ENCODE assay signal across 10 cellular contexts in genomic region chr12:104736307-104736706, GRCh38.
A peak's percentile ranks its signal among the peaks of the same experiment; 100 is the strongest.
DNase-seq lines count a peak whose midpoint lies in the region; ATAC-seq and TF ChIP-seq lines count a peak whose summit lies in the region.
"Had no signal": no experiment of that assay in that cellular context is flagged by ENCODE, and none has a peak within 500 bp of the region (broad histone marks: within the 10 kb centered on the region; RNA-seq: fewer than 3 reads in every experiment).

No MANE protein-coding gene starts in this region.

- peak overlapping the region; percentile 69 for H2AFZ ChIP-seq in osteoblast (ENCODE audit: low read length)

- H3K4me2 ChIP-seq in osteoblast (ENCODE audit: insufficient read depth, low read length), result peak overlapping the region; percentile 41

- peak overlapping the region in 1 of 8 donors; percentile 23 for H3K4me3 Mint-ChIP-seq in CD4-positive, alpha-beta memory T cell

- H3K27me3 Mint-ChIP-seq in CD4-positive, alpha-beta memory T cell, result no peaks in the 10 kb centered on the region

- intact Hi-C loops in CD4-positive, alpha-beta memory T cell (cut with micrococcal nuclease), result no loop called here

- TF ChIP-seq CTCF in osteoblast (IDR thresholded peaks at IDR 0.05; ENCODE audit: extremely low read depth, low read depth, low read length), result no peak

- peaks cover 2% of the 10 kb centered on the region for H4K20me1 ChIP-seq in osteoblast (ENCODE audit: insufficient read depth, low read length)

- no peak overlapping the region for H3K27ac ChIP-seq in CD4-positive, alpha-beta memory T cell (ENCODE audit: low read depth, low read length)
- H3K27ac ChIP-seq in KOPT-K1 (ENCODE audit: low read depth, low read length, poor library complexity, severe bottlenecking) (peak overlapping the region; percentile 7), cingulate gyrus (ENCODE audit: low read depth, low read length) (peak overlapping the region; percentile 35), osteoblast (ENCODE audit: low read depth, low read length) (no peak overlapping the region)

- POLR2A ChIA-PET in CD4-positive, alpha-beta memory T cell (lab: Charles Lee; ENCODE audit: partially characterized antibody), result no interaction called here

- ATAC-seq in activated CD4-positive, CD25-positive, alpha-beta regulatory T cell treated with anti-CD3 and anti-CD28 coated beads, Interleukin-2, amount 50 U/mL, for 24 hours, result no peak
- ATAC-seq in GM21447 (IDR thresholded peaks at IDR 0.05; ENCODE audit: unreplicated experiment) (no peak), HG02759 (IDR thresholded peaks at IDR 0.05; ENCODE audit: unreplicated experiment) (no peak)

- H3K79me2 ChIP-seq in osteoblast (ENCODE audit: insufficient read depth, low read length), result no peaks in the 10 kb centered on the region

- no peak for DNase-seq in CD4-positive, alpha-beta memory T cell
- DNase-seq in osteoblast (ENCODE audit: insufficient read length, low spot score, missing footprints) (peak; percentile 97), NCI-H748 (lab: John Stamatoyannopoulos, UW; ENCODE audit: unreplicated experiment) (no peak)
- DNase-seq: activated CD8-positive, alpha-beta memory T cell treated with anti-CD3 and anti-CD28 coated beads, Interleukin-2, amount 50 U/mL, for 4 hours; stimulated activated naive CD4-positive, alpha-beta T cell had no signal

- no peaks in the 10 kb centered on the region for H3K9me3 ChIP-seq in CD4-positive, alpha-beta memory T cell (ENCODE audit: control insufficient read depth in 1 of 2, low read length in 2 of 2)
- no peaks in the 10 kb centered on the region for H3K9me3 ChIP-seq in KOPT-K1 (ENCODE audit: insufficient read depth, low read length, poor library complexity, severe bottlenecking)
- no peaks in the 10 kb centered on the region for H3K9me3 ChIP-seq in osteoblast (ENCODE audit: low read depth, low read length)

- CTCF ChIA-PET in CD4-positive, alpha-beta memory T cell (lab: Charles Lee; ENCODE audit: partially characterized antibody), result no interaction called here

- H3K4me3 ChIP-seq in CD4-positive, alpha-beta memory T cell (ENCODE audit: low read length in 2 of 2), result no peak overlapping the region
- H3K4me3 ChIP-seq in osteoblast (ENCODE audit: insufficient read depth, low read length), result no peak overlapping the region

- H3K36me3 Mint-ChIP-seq in CD4-positive, alpha-beta memory T cell, result peaks cover 0 to 5% of the 10 kb centered on the region in 2 donors

- no peaks in the 10 kb centered on the region for H3K9me3 Mint-ChIP-seq in CD4-positive, alpha-beta memory T cell

- no peaks in the 10 kb centered on the region for H3K27me3 ChIP-seq in CD4-positive, alpha-beta memory T cell (ENCODE audit: insufficient read depth, low read length)
- no peaks in the 10 kb centered on the region for H3K27me3 ChIP-seq in osteoblast (ENCODE audit: insufficient read depth, low read length)

- H3K36me3 ChIP-seq in CD4-positive, alpha-beta memory T cell (ENCODE audit: insufficient read depth, low read length), result no peaks in the 10 kb centered on the region
- H3K36me3 ChIP-seq in KOPT-K1 (ENCODE audit: insufficient read depth, low read length) (peaks cover 62% of the 10 kb centered on the region), osteoblast (ENCODE audit: insufficient read depth, low read length) (no peaks in the 10 kb centered on the region)

- H3K27ac Mint-ChIP-seq in CD4-positive, alpha-beta memory T cell, result peak overlapping the region; percentile 62 to 88 (median 63)

- peaks cover 95% of the 10 kb centered on the region for H3K4me1 ChIP-seq in CD4-positive, alpha-beta memory T cell (ENCODE audit: insufficient read depth, low read length)
- peaks cover 10% of the 10 kb centered on the region for H3K4me1 ChIP-seq in osteoblast (ENCODE audit: insufficient read depth, low read length)

- peaks cover 73 to 95% (median 85%) of the 10 kb centered on the region in 4 donors for H3K4me1 Mint-ChIP-seq in CD4-positive, alpha-beta memory T cell

Comparison
In these comparisons a context has a peak if more than half of its experiments do, and no peak if none do; other contexts are left out.
1. H3K27ac ChIP-seq: peak in KOPT-K1 (single experiment) and cingulate gyrus (single experiment); none in CD4-positive, alpha-beta memory T cell (single experiment) and osteoblast (single experiment).